8 cellular contexts compared by ENCODE assay signal in genomic region chr20:5168582-5169396, GRCh38. TPM values are rescaled to one million over a fixed set of nuclear protein-coding genes. Genes with fewer than 3 reads are reported as not detected.
DNase-seq lines count a peak whose midpoint lies in the region; FAIRE-seq and TF ChIP-seq lines count a peak whose summit lies in the region.

No MANE protein-coding gene starts in this region.

- no peak overlapping the region for H3K9ac ChIP-seq in NT2/D1 (ENCODE audit: insufficient read length, low read depth)
- H3K9ac ChIP-seq in endothelial cell of umbilical vein (replicated peaks; ENCODE audit: extremely low read depth, insufficient read depth, low read length) = no peak overlapping the region

- POLR2A ChIA-PET in endothelial cell of umbilical vein (lab: Charles Lee) = interaction anchor here (0.6 to 2.0 kb wide), 2 partner anchors 10 to 42 kb away, joined by 3 to 7 read pairs; partner anchors contain the start of gene CDS2

- H2AFZ ChIP-seq in endothelial cell of umbilical vein (ENCODE audit: low read depth, low read length) (no peak overlapping the region), osteoblast (ENCODE audit: low read length) (no peak overlapping the region)

- no peak for TF ChIP-seq POLR2A in endothelial cell of umbilical vein (IDR thresholded peaks at IDR 0.05; ENCODE audit: low read depth, low read length)

- no peak overlapping the region for H3K4me3 Mint-ChIP-seq in T-helper 2 cell treated with Interferon-gamma antibody and Interleukin-4, amounts not matched to agents 5 μg/mL and 100 μg/mL, for 36 hours
- no peak overlapping the region for H3K4me3 Mint-ChIP-seq in type B pancreatic cell

- no peaks in the 10 kb centered on the region for H3K9me1 ChIP-seq in endothelial cell of umbilical vein (replicated peaks; ENCODE audit: control insufficient read depth, extremely low read depth, insufficient read depth, low read length)

- CTCF ChIA-PET in endothelial cell of umbilical vein (lab: Charles Lee) = interaction anchor here (1.3 to 3.2 kb wide), 8 partner anchors 11 to 54 kb away, joined by 3 to 31 read pairs (median 4); partner anchors contain the start of gene CDS2

- H3K4me3 ChIP-seq in NT2/D1 (ENCODE audit: insufficient read length, low read depth) (no peak overlapping the region), endothelial cell of umbilical vein (replicated peaks in 1 of 3; ENCODE audit: insufficient read depth in 1 of 3, low read depth in 1 of 3, low read length in 3 of 3) (no peak overlapping the region), osteoblast (ENCODE audit: insufficient read depth, low read length) (peak overlapping the region; percentile 48)

- H3K27me3 ChIP-seq in NT2/D1 (ENCODE audit: insufficient read depth, insufficient read length) = no peaks in the 10 kb centered on the region
- no peaks in the 10 kb centered on the region for H3K27me3 ChIP-seq in endothelial cell of umbilical vein (ENCODE audit: control insufficient read depth in 2 of 2, insufficient read depth in 2 of 2, low read length in 2 of 2)
- H3K27me3 ChIP-seq in osteoblast (ENCODE audit: insufficient read depth, low read length) = no peaks in the 10 kb centered on the region

- H3K27me3 Mint-ChIP-seq in T-helper 2 cell treated with Interferon-gamma antibody and Interleukin-4, amounts not matched to agents 5 μg/mL and 100 μg/mL, for 36 hours (ENCODE audit: low read depth) = no peaks in the 10 kb centered on the region
- no peaks in the 10 kb centered on the region for H3K27me3 Mint-ChIP-seq in type B pancreatic cell

- H3K9me3 ChIP-seq in NT2/D1 (ENCODE audit: insufficient read depth, low read length) (no peaks in the 10 kb centered on the region), endothelial cell of umbilical vein (replicated peaks; ENCODE audit: control insufficient read depth, insufficient read depth, low read length) (no peaks in the 10 kb centered on the region), osteoblast (ENCODE audit: low read depth, low read length) (no peaks in the 10 kb centered on the region)

- peaks cover 7% of the 10 kb centered on the region for H3K79me2 ChIP-seq in endothelial cell of umbilical vein (ENCODE audit: control insufficient read depth, insufficient read depth, low read length)
- H3K79me2 ChIP-seq in osteoblast (ENCODE audit: insufficient read depth, low read length) = peaks cover 59% of the 10 kb centered on the region

- peaks cover 8% of the 10 kb centered on the region for H3K4me1 ChIP-seq in NT2/D1 (ENCODE audit: insufficient read depth, insufficient read length)
- peaks cover 19% of the 10 kb centered on the region for H3K4me1 ChIP-seq in endothelial cell of umbilical vein (ENCODE audit: control insufficient read depth, extremely low read depth, insufficient read depth, low read length)
- peaks cover 12% of the 10 kb centered on the region for H3K4me1 ChIP-seq in osteoblast (ENCODE audit: insufficient read depth, low read length)

- intact Hi-C loops in endothelial cell of umbilical vein (cut with micrococcal nuclease) = loop anchor here (1.0 kb wide), 1 partner anchor 42 kb away; no protein-coding TSS in a partner anchor

- FAIRE-seq in endothelial cell of umbilical vein (lab: Jason Lieb, UNC) = peak; percentile 93

- H3K27ac Mint-ChIP-seq in T-helper 2 cell treated with Interferon-gamma antibody and Interleukin-4, amounts not matched to agents 5 μg/mL and 100 μg/mL, for 36 hours = peak overlapping the region; percentile 60
- no peak overlapping the region for H3K27ac Mint-ChIP-seq in type B pancreatic cell

- H3K36me3 ChIP-seq in NT2/D1 (ENCODE audit: insufficient read depth, insufficient read length, low read length) (peaks cover 16% of the 10 kb centered on the region), endothelial cell of umbilical vein (ENCODE audit: control insufficient read depth in 2 of 2, extremely low read depth in 1 of 2, insufficient read depth in 2 of 2, low read length in 2 of 2) (no peaks in the 10 kb centered on the region), osteoblast (ENCODE audit: insufficient read depth, low read length) (no peaks in the 10 kb centered on the region)

- no TSS peak for BruUV-seq in endothelial cell of umbilical vein (replicated peaks; lab: Mats Ljungman, UMichigan)

- H3K27ac ChIP-seq in endothelial cell of umbilical vein (ENCODE audit: insufficient read depth, low read depth, low read length) (peak overlapping the region; percentile 44), osteoblast (ENCODE audit: low read depth, low read length) (peak overlapping the region; percentile 0)

- H3K36me3 Mint-ChIP-seq in T-helper 2 cell treated with Interferon-gamma antibody and Interleukin-4, amounts not matched to agents 5 μg/mL and 100 μg/mL, for 36 hours (ENCODE audit: low read depth) = no peaks in the 10 kb centered on the region
- peaks cover 3% of the 10 kb centered on the region for H3K36me3 Mint-ChIP-seq in type B pancreatic cell

- H3K4me2 ChIP-seq in endothelial cell of umbilical vein (ENCODE audit: insufficient read depth, low read length) (peak overlapping the region; percentile 16), osteoblast (ENCODE audit: insufficient read depth, low read length) (peak overlapping the region; percentile 64)

- TF ChIP-seq CTCF in endothelial cell of umbilical vein (IDR thresholded peaks at IDR 0.05; ENCODE audit: extremely low read depth in 1 of 2, insufficient read depth in 1 of 2, low read depth in 1 of 2, low read length in 2 of 2) (no peak), osteoblast (IDR thresholded peaks at IDR 0.05; ENCODE audit: extremely low read depth, low read depth, low read length) (no peak), type B pancreatic cell (conservative IDR thresholded peaks at IDR 0.05) (no peak)

- DNase-seq in T-helper 2 cell treated with Interferon-gamma antibody and Interleukin-4, amounts not matched to agents 5 μg/mL and 100 μg/mL, for 36 hours (ENCODE audit: low spot score) = no peak
- no peak for DNase-seq in T-helper 2 cell
- DNase-seq in NT2/D1 (ENCODE audit: low read depth, low spot score) = peak; percentile 30
- peak; percentile 72 for DNase-seq in endothelial cell of umbilical vein (ENCODE audit: low read depth, low spot score)
- peak; percentile 91 for DNase-seq in osteoblast (ENCODE audit: insufficient read length, low spot score, missing footprints)
- DNase-seq in amygdala (lab: John Stamatoyannopoulos, UW) = no peak
- no peak for DNase-seq in type B pancreatic cell (ENCODE audit: extremely low spot score, unreplicated experiment)
- DNase-seq in stimulated activated CD4-positive, alpha-beta T cell treated with anti-CD3 and anti-CD28 coated beads, Interleukin-4, amount 100 ng/mL, for 24 hours = no peak

- no peaks in the 10 kb centered on the region for H4K20me1 ChIP-seq in endothelial cell of umbilical vein (replicated peaks; ENCODE audit: control insufficient read depth, extremely low read depth, insufficient read depth, low read length)
- H4K20me1 ChIP-seq in osteoblast (ENCODE audit: insufficient read depth, low read length) = peaks cover 60% of the 10 kb centered on the region

- dilution Hi-C loops in endothelial cell of umbilical vein (cut with MboI; ENCODE audit: extremely low pct_ligation_motif_present, low sequenced_read_pairs) = no loop called here

- H3K9me3 Mint-ChIP-seq in T-helper 2 cell treated with Interferon-gamma antibody and Interleukin-4, amounts not matched to agents 5 μg/mL and 100 μg/mL, for 36 hours = no peaks in the 10 kb centered on the region
- H3K9me3 Mint-ChIP-seq in type B pancreatic cell = no peaks in the 10 kb centered on the region

- peaks cover 28% of the 10 kb centered on the region for H3K4me1 Mint-ChIP-seq in T-helper 2 cell treated with Interferon-gamma antibody and Interleukin-4, amounts not matched to agents 5 μg/mL and 100 μg/mL, for 36 hours (ENCODE audit: low read depth)
- H3K4me1 Mint-ChIP-seq in type B pancreatic cell (ENCODE audit: unreplicated experiment) = peaks cover 44% of the 10 kb centered on the region

TF ChIP-seq in endothelial cell of umbilical vein, 7 proteins besides CTCF, POLR2A, EP300 and RAD21 (continues in another document):
- TF ChIP-seq EZH2 (IDR thresholded peaks at IDR 0.05; ENCODE audit: borderline replicate concordance, low read depth, low read length, severe bottlenecking) = no peak
- TF ChIP-seq FOS (IDR thresholded peaks at IDR 0.05; ENCODE audit: borderline replicate concordance, insufficient read depth, low read length) = peak; percentile 56

RNA-seq across cellular contexts. Expression of gene CDS2, which starts 42.0 kb away (rescaled TPM):
- total RNA-seq in endothelial cell of umbilical vein (48.1 and 49.0 TPM in 2 replicates), osteoblast (25.3 and 26.2 TPM in 2 replicates), type B pancreatic cell (ENCODE audit: low replicate concordance) (41.5 and 44.4 TPM in 2 replicates)
- polyA plus RNA-seq in endothelial cell of umbilical vein = 39.5 and 47.0 TPM in 2 replicates
- polyA plus RNA-seq in endothelial cell of umbilical vein (2011; cell fraction: cytosol; rRNA removed) = 22.9 and 24.9 TPM in 2 replicates
- polyA plus RNA-seq in endothelial cell of umbilical vein (2011; cell fraction: nucleus; rRNA removed) = 19.1 and 25.9 TPM in 2 replicates
- 30.0 and 30.7 TPM in 2 replicates for polyA plus RNA-seq in endothelial cell of umbilical vein (2012)
- 122 and 166 TPM in 2 replicates for polyA minus RNA-seq in endothelial cell of umbilical vein
- polyA minus RNA-seq in endothelial cell of umbilical vein (2011; cell fraction: cytosol; rRNA and poly(A)+ RNA removed) = 7.8 TPM
- 20.5 and 42.7 TPM in 2 replicates for polyA minus RNA-seq in endothelial cell of umbilical vein (2011; cell fraction: nucleus; rRNA and poly(A)+ RNA removed)

RNA-seq across cellular contexts. Expression of gene PCNA, which starts 49.0 kb away (rescaled TPM):
- 161 and 175 TPM in 2 replicates for total RNA-seq in endothelial cell of umbilical vein
- 261 and 295 TPM in 2 replicates for polyA plus RNA-seq in endothelial cell of umbilical vein
- 260 and 295 TPM in 2 replicates for polyA plus RNA-seq in endothelial cell of umbilical vein (2011; cell fraction: cytosol; rRNA removed)
- 125 and 178 TPM in 2 replicates for polyA plus RNA-seq in endothelial cell of umbilical vein (2011; cell fraction: nucleus; rRNA removed)
- polyA plus RNA-seq in endothelial cell of umbilical vein (2012) = 108 and 212 TPM in 2 replicates
- polyA minus RNA-seq in endothelial cell of umbilical vein = 94.7 and 108 TPM in 2 replicates
- 273 TPM for polyA minus RNA-seq in endothelial cell of umbilical vein (2011; cell fraction: cytosol; rRNA and poly(A)+ RNA removed)
- 36.3 and 38.9 TPM in 2 replicates for polyA minus RNA-seq in endothelial cell of umbilical vein (2011; cell fraction: nucleus; rRNA and poly(A)+ RNA removed)
- total RNA-seq in osteoblast = 62.2 and 66.2 TPM in 2 replicates
- 128 and 180 TPM in 2 replicates for total RNA-seq in type B pancreatic cell (ENCODE audit: low replicate concordance)

RNA-seq across cellular contexts. Expression of gene TMEM230, which starts 55.9 kb away (rescaled TPM):
- total RNA-seq in endothelial cell of umbilical vein (80.5 and 93.3 TPM in 2 replicates), osteoblast (108 and 141 TPM in 2 replicates), type B pancreatic cell (ENCODE audit: low replicate concordance) (87.0 and 87.5 TPM in 2 replicates)
- 139 and 146 TPM in 2 replicates for polyA plus RNA-seq in endothelial cell of umbilical vein
- 131 and 137 TPM in 2 replicates for polyA plus RNA-seq in endothelial cell of umbilical vein (2011; cell fraction: cytosol; rRNA removed)
- 37.7 and 42.2 TPM in 2 replicates for polyA plus RNA-seq in endothelial cell of umbilical vein (2011; cell fraction: nucleus; rRNA removed)
- 134 and 142 TPM in 2 replicates for polyA plus RNA-seq in endothelial cell of umbilical vein (2012)
- polyA minus RNA-seq in endothelial cell of umbilical vein = 78.7 and 82.3 TPM in 2 replicates
- 17.3 TPM for polyA minus RNA-seq in endothelial cell of umbilical vein (2011; cell fraction: cytosol; rRNA and poly(A)+ RNA removed)
- polyA minus RNA-seq in endothelial cell of umbilical vein (2011; cell fraction: nucleus; rRNA and poly(A)+ RNA removed) = 19.9 and 20.0 TPM in 2 replicates

Comparison
In these comparisons a context has a peak if more than half of its experiments do, and no peak if none do; other contexts are left out.
1. DNase-seq: peak in NT2/D1 (single experiment), endothelial cell of umbilical vein (single experiment) and osteoblast (single experiment); none in T-helper 2 cell treated with Interferon-gamma antibody and Interleukin-4, amounts not matched to agents 5 μg/mL and 100 μg/mL, for 36 hours (single experiment), T-helper 2 cell (0 of 5), amygdala (0 of 56), type B pancreatic cell (single experiment) and stimulated activated CD4-positive, alpha-beta T cell treated with anti-CD3 and anti-CD28 coated beads, Interleukin-4, amount 100 ng/mL, for 24 hours (single experiment).